Comparison of ENCODE assay signal across 1 cellular context in genomic region chr15:75947117-75947516, GRCh38.
TF ChIP-seq lines count a peak whose summit lies in the region.

No MANE protein-coding gene starts in this region.

TF ChIP-seq in WTC11, 78 proteins besides CTCF, POLR2A, EP300 and RAD21 (continued from another document):
- TF ChIP-seq AR (CRISPR knock-in tag; IDR thresholded peaks at IDR 0.05) (no peak), CBFB (CRISPR knock-in tag; IDR thresholded peaks at IDR 0.05; ENCODE audit: low read depth) (no peak), ETV6 (CRISPR knock-in tag; IDR thresholded peaks at IDR 0.05) (no peak), PRRX2 (CRISPR knock-in tag; IDR thresholded peaks at IDR 0.05) (no peak)
TF ChIP-seq in WTC11: peak in this region for 0.
